Comparison of ENCODE assay signal across 16 cellular contexts in genomic region chr1:28194326-28195035, GRCh38.
"Had no signal": no experiment of that assay in that cellular context is flagged by ENCODE, and none has a peak within 500 bp of the region (broad histone marks: within the 10 kb centered on the region; RNA-seq: fewer than 3 reads in every experiment).

No MANE protein-coding gene starts in this region.

- ATAC-seq: gastroesophageal sphincter; sciatic nerve; stimulated activated naive CD8-positive, alpha-beta T cell treated with anti-CD3 and anti-CD28 coated beads, Interleukin-15, Interleukin-2, amounts not matched to agents 100 U/mL and 50 U/mL, for 24 hours; T-helper 17 cell had no signal

- H3K27me3 ChIP-seq: gastroesophageal sphincter, upper lobe of left lung had no signal

- H3K27ac Mint-ChIP-seq: activated naive CD8-positive, alpha-beta T cell; nephron; T-helper 17 cell had no signal

- FAIRE-seq: bronchial epithelial cell, endothelial cell of umbilical vein had no signal

- H3K9me3 ChIP-seq: gastroesophageal sphincter, upper lobe of left lung had no signal

- H3K4me3 ChIP-seq: gastroesophageal sphincter, lung, upper lobe of left lung had no signal

- DNase-seq: activated CD4-positive, alpha-beta T cell treated with anti-CD3 and anti-CD28 coated beads for 48 hours; activated CD8-positive, alpha-beta memory T cell treated with anti-CD3 and anti-CD28 coated beads for 24 hours; activated gamma-delta T cell; aorta; stimulated activated CD4-positive, alpha-beta T cell treated with anti-CD3 and anti-CD28 coated beads, Interleukin-2, amount 100 ng/mL, for 24 hours; stimulated activated naive CD8-positive, alpha-beta T cell treated with anti-CD3 and anti-CD28 coated beads, Interleukin-15, Interleukin-2, amounts not matched to agents 100 U/mL and 50 U/mL, for 24 hours; T-helper 17 cell had no signal

- H3K27me3 Mint-ChIP-seq: activated naive CD8-positive, alpha-beta T cell; T-helper 17 cell had no signal

- H3K9me3 Mint-ChIP-seq: nephron, WTC11 had no signal

- H3K4me3 Mint-ChIP-seq: activated naive CD8-positive, alpha-beta T cell; nephron; T-helper 17 cell; WTC11 had no signal

- H3K4me1 ChIP-seq: gastroesophageal sphincter had no signal

- H3K27ac ChIP-seq: gastroesophageal sphincter had no signal
